19 cellular contexts compared by ENCODE assay signal in genomic region chr5:94267350-94267899, GRCh38.
"Had no signal": no experiment of that assay in that cellular context is flagged by ENCODE, and none has a peak within 500 bp of the region (broad histone marks: within the 10 kb centered on the region; RNA-seq: fewer than 3 reads in every experiment).

No MANE protein-coding gene starts in this region.

- H3K27ac Mint-ChIP-seq: activated B cell treated with CpG ODN at 0.5 μM for 24 hours; activated CD4-positive, alpha-beta memory T cell treated with anti-CD3 and anti-CD28 coated beads for 36 hours; activated CD4-positive, alpha-beta T cell treated with anti-CD3 and anti-CD28 coated beads, Interleukin-2, amount 10 ng/mL, durations not matched to agents 7 days and 5 days; activated naive CD4-positive, alpha-beta T cell treated with anti-CD3 and anti-CD28 coated beads, Interleukin-2, amount 50 U/mL, for 72 hours; activated naive CD8-positive, alpha-beta T cell treated with anti-CD3 and anti-CD28 coated beads, Interleukin-2, amount 50 U/mL, for 24 hours; T-helper 17 cell had no signal

- H3K9me3 Mint-ChIP-seq: activated naive CD8-positive, alpha-beta T cell treated with anti-CD3 and anti-CD28 coated beads, Interleukin-2, amount 50 U/mL, for 24 hours had no signal

- H3K27me3 ChIP-seq: brain microvascular endothelial cell had no signal

- ATAC-seq: activated naive CD4-positive, alpha-beta T cell treated with anti-CD3 and anti-CD28 coated beads, Interleukin-2, amount 50 U/mL, for 72 hours; activated naive CD8-positive, alpha-beta T cell treated with anti-CD3 and anti-CD28 coated beads, Interleukin-2, amount 50 U/mL, for 24 hours; activated T-cell treated with anti-CD3 and anti-CD28 coated beads, Interleukin-2, amount 50 U/mL, for 4 hours; T-helper 17 cell had no signal

- DNase-seq: activated B cell treated with CpG ODN at 0.5 μM for 24 hours; activated CD4-positive, alpha-beta memory T cell treated with anti-CD3 and anti-CD28 coated beads for 36 hours; activated CD4-positive, alpha-beta T cell treated with anti-CD3 and anti-CD28 coated beads, Interleukin-2, amount 10 ng/mL, durations not matched to agents 7 days and 5 days; activated CD8-positive, alpha-beta memory T cell treated with anti-CD3 and anti-CD28 coated beads for 24 hours; activated effector memory CD4-positive, alpha-beta T cell treated with anti-CD3 and anti-CD28 coated beads, Interleukin-2, amount 50 U/mL, for 16 hours; activated naive CD4-positive, alpha-beta T cell treated with Interleukin-2 at 50 U/mL for 16 hours; activated naive CD8-positive, alpha-beta T cell treated with anti-CD3 and anti-CD28 coated beads, Interleukin-2, amount 50 U/mL, for 24 hours; activated T-cell treated with anti-CD3 and anti-CD28 coated beads, Interleukin-2, amount 50 U/mL, for 4 hours; brain microvascular endothelial cell; cerebellar nuclear complex; Karpas-422; NCI-H1105; NCI-H1694 treated with DMSO at 0.1 percent for 48 hours; NCI-H2081 treated with DMSO at 0.1 percent for 48 hours; NCI-H524; SIG-M5; T-helper 17 cell; T-helper 9 cell had no signal

- H3K36me3 Mint-ChIP-seq: activated CD4-positive, alpha-beta memory T cell treated with anti-CD3 and anti-CD28 coated beads for 36 hours had no signal

- H3K4me3 Mint-ChIP-seq: activated B cell treated with CpG ODN at 0.5 μM for 24 hours; activated CD4-positive, alpha-beta memory T cell treated with anti-CD3 and anti-CD28 coated beads for 36 hours; activated CD4-positive, alpha-beta T cell treated with anti-CD3 and anti-CD28 coated beads, Interleukin-2, amount 10 ng/mL, durations not matched to agents 7 days and 5 days; activated naive CD8-positive, alpha-beta T cell treated with anti-CD3 and anti-CD28 coated beads, Interleukin-2, amount 50 U/mL, for 24 hours; activated T-cell treated with anti-CD3 and anti-CD28 coated beads, Interleukin-2, amount 50 U/mL, for 4 hours; T-helper 17 cell had no signal

- H3K27ac ChIP-seq: brain microvascular endothelial cell had no signal

- H3K36me3 ChIP-seq: brain microvascular endothelial cell had no signal

- H3K4me1 Mint-ChIP-seq: activated B cell treated with CpG ODN at 0.5 μM for 24 hours; activated naive CD8-positive, alpha-beta T cell treated with anti-CD3 and anti-CD28 coated beads, Interleukin-2, amount 50 U/mL, for 24 hours; T-helper 17 cell had no signal

- H3K27me3 Mint-ChIP-seq: activated CD4-positive, alpha-beta T cell treated with anti-CD3 and anti-CD28 coated beads, Interleukin-2, amount 10 ng/mL, durations not matched to agents 7 days and 5 days; activated naive CD8-positive, alpha-beta T cell treated with anti-CD3 and anti-CD28 coated beads, Interleukin-2, amount 50 U/mL, for 24 hours; T-helper 17 cell had no signal
